13 cellular contexts compared by ENCODE assay signal in genomic region chr13:73141292-73141771, GRCh38.
A peak's percentile ranks its signal among the peaks of the same experiment; 100 is the strongest.
DNase-seq lines count a peak whose midpoint lies in the region; ATAC-seq, FAIRE-seq and TF ChIP-seq lines count a peak whose summit lies in the region.
"Had no signal": no experiment of that assay in that cellular context is flagged by ENCODE, and none has a peak within 500 bp of the region (broad histone marks: within the 10 kb centered on the region; RNA-seq: fewer than 3 reads in every experiment).

No MANE protein-coding gene starts in this region.

- no TSS peak for BruUV-seq in HepG2 (replicated peaks; lab: Mats Ljungman, UMichigan)

- no peaks in the 10 kb centered on the region for H4K20me1 ChIP-seq in HepG2 (ENCODE audit: insufficient read depth, low read length)

- 0% methylated on average over 4 of the region's 4 CpGs for WGBS in HepG2 (ENCODE audit: low lambda C conversion rate)
- 14 to 38% (median 22%) methylated on average over 4 of the region's 4 CpGs for WGBS in stomach, 5 donors

- no peaks in the 10 kb centered on the region for H3K9me3 ChIP-seq in adipocyte (ENCODE audit: control insufficient read depth, low read length)
- no peaks in the 10 kb centered on the region for H3K9me3 ChIP-seq in HepG2 (ENCODE audit: low read length)
- H3K9me3 ChIP-seq in stomach, result no peaks in the 10 kb centered on the region
- no peaks in the 10 kb centered on the region for H3K9me3 ChIP-seq in gastrocnemius medialis
- H3K9me3 ChIP-seq: SJSA1 had no signal

- H3K27ac ChIP-seq in HepG2 (ENCODE audit: extremely low read length, insufficient read depth, low read length) (no peak overlapping the region), stomach (peak overlapping the region; percentile 77 to 90 (median 85)), gastrocnemius medialis (no peak overlapping the region)
- H3K27ac ChIP-seq: 22Rv1, KMS-11, SJSA1 had no signal

- peak overlapping the region; percentile 47; the same call in 1 of the 2 replicates for H3K4me2 ChIP-seq in HepG2 (ENCODE audit: low read depth, low read length)
- H3K4me2 ChIP-seq: KMS-11 had no signal

- no peak for TF ChIP-seq RAD21 in HepG2 (CRISPR knock-in tag; IDR thresholded peaks at IDR 0.05)

- POLR2A ChIA-PET in HepG2 (lab: Yijun Ruan, JAX), result no interaction called here

- no peaks in the 10 kb centered on the region for H3K36me3 ChIP-seq in adipocyte (ENCODE audit: control insufficient read depth, insufficient read depth, low read length, severe bottlenecking)
- H3K36me3 ChIP-seq in HepG2 (replicated peaks in 1 of 2; ENCODE audit: control insufficient read depth in 1 of 2, insufficient read depth in 2 of 2, low read length in 2 of 2), result no peaks in the 10 kb centered on the region
- no peaks in the 10 kb centered on the region for H3K36me3 ChIP-seq in stomach
- H3K36me3 ChIP-seq in gastrocnemius medialis, result no peaks in the 10 kb centered on the region
- H3K36me3 ChIP-seq: SJSA1 had no signal

- H3K4me3 ChIP-seq in adipocyte (ENCODE audit: low read length) (peak overlapping the region; percentile 20), HepG2 (replicated peaks in 1 of 3; ENCODE audit: insufficient read depth in 1 of 3, low read depth in 2 of 3, low read length in 3 of 3) (no peak overlapping the region), stomach (no peak overlapping the region), gastrocnemius medialis (no peak overlapping the region)
- H3K4me3 ChIP-seq: SJSA1 had no signal

- DNase-seq in DMS53 (lab: John Stamatoyannopoulos, UW) (peak; percentile 67), DMS53 treated with DMSO at 0.1 percent for 48 hours (lab: John Stamatoyannopoulos, UW; ENCODE audit: unreplicated experiment) (no peak), adipocyte (ENCODE audit: low read depth) (peak; percentile 68), HepG2 (ENCODE audit: low spot score) (peak; percentile 8), stomach (peak; percentile 29), gastrocnemius medialis (no peak), Kasumi-1 (lab: John Stamatoyannopoulos, UW) (no peak)
- DNase-seq: immature natural killer cell; stimulated activated CD4-positive, alpha-beta T cell treated with anti-CD3 and anti-CD28 coated beads, Interleukin-4, amount 100 ng/mL, for 1 hour had no signal

- in situ Hi-C loops in HepG2 (cut with HindIII; ENCODE audit: extremely low pct_ligation_motif_present, low pct_unique_long_range_greater_than_20kb) (no loop called here), gastrocnemius medialis (cut with MboI; ENCODE audit: low sequenced_read_pairs in 4 of 4) (no loop called here)

- no peaks in the 10 kb centered on the region for H3K27me3 ChIP-seq in adipocyte (replicated peaks; ENCODE audit: control insufficient read depth, insufficient read depth, low read length)
- H3K27me3 ChIP-seq in HepG2 (ENCODE audit: control insufficient read depth in 1 of 2, insufficient read depth in 2 of 2, low read length in 2 of 2), result peaks cover 0 to 2% of the 10 kb centered on the region in 2 experiments; a peak in 1 of 5 replicates
- H3K27me3 ChIP-seq in stomach, result no peaks in the 10 kb centered on the region
- H3K27me3 ChIP-seq in gastrocnemius medialis, result no peaks in the 10 kb centered on the region
- H3K27me3 ChIP-seq: SJSA1 had no signal

- TF ChIP-seq POLR2A in HepG2 (IDR thresholded peaks at IDR 0.05; ENCODE audit: insufficient read depth in 1 of 2, low read depth in 2 of 2, low read length in 2 of 2), result no peak
- no peak for TF ChIP-seq POLR2A in stomach (IDR thresholded peaks at IDR 0.05)
- no peak for TF ChIP-seq POLR2A in gastrocnemius medialis (IDR thresholded peaks at IDR 0.05)

- FAIRE-seq in HepG2 (lab: Jason Lieb, UNC), result no peak

- intact Hi-C loops in HepG2 (cut with micrococcal nuclease; ENCODE audit: unreplicated experiment) (no loop called here), stomach (cut with DNase I; ENCODE audit: low total_unique reads) (no loop called here), gastrocnemius medialis (cut with DNase I; ENCODE audit: low total_unique reads) (no loop called here)

- CTCF ChIA-PET in HepG2 (lab: Yijun Ruan, JAX; ENCODE audit: low intra/inter-chr PET ratio, low total read pairs), result no interaction called here

- H3K9ac ChIP-seq in adipocyte (ENCODE audit: low read length) (no peak overlapping the region), HepG2 (ENCODE audit: insufficient read depth, low read depth, low read length) (no peak overlapping the region)
- H3K9ac ChIP-seq: KMS-11 had no signal

- TF ChIP-seq EP300 in HepG2 (IDR thresholded peaks at IDR 0.05; ENCODE audit: low read depth in 2 of 2, low read length in 2 of 2) (no peak), HepG2 (CRISPR knock-in tag; IDR thresholded peaks at IDR 0.05; ENCODE audit: borderline replicate concordance) (no peak), stomach (IDR thresholded peaks at IDR 0.05) (no peak)

- no peaks in the 10 kb centered on the region for H3K79me2 ChIP-seq in HepG2 (ENCODE audit: insufficient read depth, low read length)

- TF ChIP-seq CTCF in HepG2 (CRISPR knock-in tag; IDR thresholded peaks at IDR 0.05) (no peak), stomach (IDR thresholded peaks at IDR 0.05) (no peak), gastrocnemius medialis (IDR thresholded peaks at IDR 0.05 in 4 of 5, conservative IDR thresholded peaks at IDR 0.05 in 1 of 5) (no peak)

- H2AFZ ChIP-seq in HepG2 (ENCODE audit: low read length), result no peak overlapping the region

- peaks cover 19% of the 10 kb centered on the region for H3K4me1 ChIP-seq in adipocyte (ENCODE audit: control insufficient read depth, insufficient read depth, low read length)
- H3K4me1 ChIP-seq in HepG2 (ENCODE audit: insufficient read depth, low read length), result peaks cover 33% of the 10 kb centered on the region
- peaks cover 13 to 46% (median 29%) of the 10 kb centered on the region in 4 donors for H3K4me1 ChIP-seq in stomach
- peaks cover 0 to 7% of the 10 kb centered on the region in 2 donors for H3K4me1 ChIP-seq in gastrocnemius medialis
- H3K4me1 ChIP-seq: SJSA1 had no signal

- ATAC-seq in HepG2 (peak; percentile 86), gastrocnemius medialis (no peak), HG03520 (IDR thresholded peaks at IDR 0.05; ENCODE audit: unreplicated experiment) (no peak)

TF ChIP-seq in HepG2, 621 proteins besides CTCF, POLR2A, EP300 and RAD21:
- TF ChIP-seq GATA4 (IDR thresholded peaks at IDR 0.05; ENCODE audit: borderline replicate concordance, low read depth) (no peak), BCL6 (CRISPR knock-in tag; IDR thresholded peaks at IDR 0.05) (0 out of 2 replicates have a peak, but pooled peaks have one; percentile 30), CBX1 (IDR thresholded peaks at IDR 0.05; ENCODE audit: low read depth) (no peak)

Comparison
In these comparisons a context has a peak if more than half of its experiments do, and no peak if none do; other contexts are left out.
1. DNase-seq: peak in DMS53 (single experiment), adipocyte (single experiment), HepG2 (single experiment) and stomach (single experiment); none in DMS53 treated with DMSO at 0.1 percent for 48 hours (single experiment), gastrocnemius medialis (0 of 2) and Kasumi-1 (0 of 2).
2. H3K27ac ChIP-seq: peak in stomach (5 of 5); none in HepG2 (single experiment) and gastrocnemius medialis (0 of 4).